Comparison of ENCODE assay signal across 23 cellular contexts in the genomic region with DNA sequence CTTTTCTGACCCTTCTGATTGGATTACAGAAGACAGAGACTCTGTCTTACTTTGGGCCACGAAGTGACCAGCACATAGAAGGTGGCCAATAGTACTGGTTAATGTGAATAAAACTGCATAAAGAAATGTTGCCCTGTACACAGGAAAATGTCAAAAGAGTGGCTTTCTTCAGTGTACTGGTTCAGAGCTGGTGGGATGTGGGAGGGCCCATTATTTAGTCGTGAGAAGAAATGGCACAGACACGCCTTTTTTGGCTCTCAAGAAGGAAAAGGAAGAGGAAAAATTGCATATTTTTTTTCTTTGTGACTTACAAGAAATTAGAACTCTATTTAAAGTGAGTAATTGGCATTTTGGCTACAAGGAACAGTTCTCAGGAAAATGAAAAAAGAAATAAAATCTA.
"Had no signal": no experiment of that assay in that cellular context is flagged by ENCODE, and none has a peak within 500 bp of the region (broad histone marks: within the 10 kb centered on the region; RNA-seq: fewer than 3 reads in every experiment).

No MANE protein-coding gene starts in this region.

- H3K27ac ChIP-seq: Peyer's patch had no signal

- ATAC-seq: activated CD4-positive, alpha-beta T cell treated with anti-CD3 and anti-CD28 coated beads for 36 hours; activated CD4-positive, CD25-positive, alpha-beta regulatory T cell treated with anti-CD3 and anti-CD28 coated beads, Interleukin-2, amount 50 U/mL, for 24 hours; activated naive CD4-positive, alpha-beta T cell treated with anti-CD3 and anti-CD28 coated beads, Interleukin-2, amount 50 U/mL, for 72 hours; activated T-cell treated with anti-CD3 and anti-CD28 coated beads, Interleukin-2, amount 50 U/mL, for 4 hours; PC-3 had no signal

- H3K27me3 ChIP-seq: Peyer's patch had no signal

- H3K36me3 ChIP-seq: Peyer's patch had no signal

- H3K9me3 ChIP-seq: Peyer's patch had no signal

- H3K4me1 ChIP-seq: Peyer's patch had no signal

- DNase-seq: activated CD4-positive, alpha-beta memory T cell treated with anti-CD3 and anti-CD28 coated beads for 36 hours; activated CD4-positive, alpha-beta T cell treated with anti-CD3 and anti-CD28 coated beads for 36 hours; activated CD4-positive, alpha-beta T cell treated with anti-CD3 and anti-CD28 coated beads, Interleukin-2, amount 50 U/mL, for 1 hour; activated CD8-positive, alpha-beta memory T cell treated with anti-CD3 and anti-CD28 coated beads, Interleukin-2, amount 50 U/mL, for 4 hours; activated gamma-delta T cell treated with Interleukin-2 at 50 U/mL for 16 hours; activated naive CD4-positive, alpha-beta T cell treated with anti-CD3 and anti-CD28 coated beads for 36 hours; activated T-cell treated with anti-CD3 and anti-CD28 coated beads for 4 hours; activated T-cell treated with anti-CD3 and anti-CD28 coated beads, Interleukin-2, amount 50 U/mL, for 4 hours; Karpas-422; KBM-7; NCI-H1048; NCI-H1105 treated with DMSO at 0.1 percent for 48 hours; NCI-H1694; NCI-H1930; NCI-H2081 treated with DMSO at 0.1 percent for 48 hours; NCI-H226; NK-92 treated with Interleukin-12 subunit alpha and Interleukin-12 subunit beta, amount 100 ng/mL, for 24 hours; PC-3; Peyer's patch; RPMI8226; SIG-M5 had no signal

- H3K4me3 ChIP-seq: Peyer's patch had no signal
